10 cellular contexts compared by ENCODE assay signal in genomic region chr14:73537244-73538045, GRCh38. TPM values are rescaled to one million over a fixed set of nuclear protein-coding genes. Genes with fewer than 3 reads are reported as not detected.
DNase-seq lines count a peak whose midpoint lies in the region; ATAC-seq, FAIRE-seq and TF ChIP-seq lines count a peak whose summit lies in the region.
"Not testable (repeated sequence)": the region's sequence is repeated elsewhere in the genome, so short reads cannot be mapped to it uniquely, and the experiment has no call there.
"Had no signal": no experiment of that assay in that cellular context is flagged by ENCODE, and none has a peak within 500 bp of the region (broad histone marks: within the 10 kb centered on the region; RNA-seq: fewer than 3 reads in every experiment).

No MANE protein-coding gene starts in this region.

- TF ChIP-seq CTCF in esophagus squamous epithelium (IDR thresholded peaks at IDR 0.05); pancreas (IDR thresholded peaks at IDR 0.05); suprapubic skin (IDR thresholded peaks at IDR 0.05): not testable (repeated sequence)

- POLR2A ChIA-PET in activated naive CD8-positive, alpha-beta T cell treated with anti-CD3 and anti-CD28 coated beads, Interleukin-2, amount 10 ng/mL, durations not matched to agents 7 days and 5 days (lab: Charles Lee), result interaction anchor here (1.1 to 1.3 kb wide), 2 partner anchors 31 to 33 kb away, joined by 3 read pairs; no protein-coding TSS in a partner anchor

- TF ChIP-seq EP300 in suprapubic skin (IDR thresholded peaks at IDR 0.05), result not testable (repeated sequence)

- H3K4me3 Mint-ChIP-seq in activated naive CD8-positive, alpha-beta T cell treated with anti-CD3 and anti-CD28 coated beads, Interleukin-2, amount 10 ng/mL, durations not matched to agents 7 days and 5 days, result peak overlapping the region; percentile 73

- not testable (repeated sequence) for FAIRE-seq in pancreas (lab: Jason Lieb, UNC)

- not testable (repeated sequence) for H3K9me3 Mint-ChIP-seq in activated naive CD8-positive, alpha-beta T cell treated with anti-CD3 and anti-CD28 coated beads, Interleukin-2, amount 10 ng/mL, durations not matched to agents 7 days and 5 days

- H3K9me3 ChIP-seq in esophagus squamous epithelium, pancreas, suprapubic skin: not testable (repeated sequence)

- WGBS in esophagus squamous epithelium, 2 donors, result no CpG with 5 or more reads among the region's 84 CpGs
- WGBS in pancreas, 2 donors, result 1 to 2% methylated on average over 18 to 84 of the region's 84 CpGs
- WGBS in suprapubic skin, result no CpG with 5 or more reads among the region's 84 CpGs

- H3K27me3 Mint-ChIP-seq in activated naive CD8-positive, alpha-beta T cell treated with anti-CD3 and anti-CD28 coated beads, Interleukin-2, amount 10 ng/mL, durations not matched to agents 7 days and 5 days, result peaks cover 14% of the 10 kb centered on the region

- H3K36me3 ChIP-seq in esophagus squamous epithelium, pancreas, suprapubic skin: not testable (repeated sequence)

- H3K4me1 ChIP-seq in esophagus squamous epithelium, pancreas, suprapubic skin: not testable (repeated sequence)

- H3K27ac ChIP-seq in esophagus squamous epithelium (peak overlapping the region in 3 of 4 donors; percentile 79 to 88 (median 88)), pancreas (peak overlapping the region in 2 of 4 donors; percentile 73 to 86), suprapubic skin (peak overlapping the region; percentile 77)

- TF ChIP-seq POLR2A in esophagus squamous epithelium (IDR thresholded peaks at IDR 0.05), result peak in 1 of 4 donors; percentile 8
- TF ChIP-seq POLR2A in suprapubic skin (IDR thresholded peaks at IDR 0.05), result not testable (repeated sequence)

- ATAC-seq in activated naive CD8-positive, alpha-beta T cell treated with anti-CD3 and anti-CD28 coated beads, Interleukin-2, amount 10 ng/mL, durations not matched to agents 7 days and 5 days (ENCODE audit: low read depth), result peak; percentile 62
- ATAC-seq in left colon, result peak; percentile 89
- peak in 3 of 4 donors; percentile 71 to 77 (median 74) for ATAC-seq in pancreas

- H3K4me3 ChIP-seq in esophagus squamous epithelium, result peak overlapping the region in 3 of 4 donors; percentile 31 to 65 (median 51)
- H3K4me3 ChIP-seq in pancreas, result peak overlapping the region in 3 of 4 donors; percentile 12 to 44 (median 26)
- peak overlapping the region; percentile 53 for H3K4me3 ChIP-seq in suprapubic skin

- intact Hi-C loops in esophagus squamous epithelium (cut with DNase I); left colon (cut with DNase I, micrococcal nuclease); pancreas (cut with DNase I): not testable (repeated sequence)

- H3K27ac Mint-ChIP-seq in activated naive CD8-positive, alpha-beta T cell treated with anti-CD3 and anti-CD28 coated beads, Interleukin-2, amount 10 ng/mL, durations not matched to agents 7 days and 5 days, result not testable (repeated sequence)

- peaks cover 10% of the 10 kb centered on the region for H3K4me1 Mint-ChIP-seq in activated naive CD8-positive, alpha-beta T cell treated with anti-CD3 and anti-CD28 coated beads, Interleukin-2, amount 10 ng/mL, durations not matched to agents 7 days and 5 days

- not testable (repeated sequence) for H3K27me3 ChIP-seq in esophagus squamous epithelium, pancreas, suprapubic skin

- peak; percentile 40 for DNase-seq in DMS153 treated with DMSO at 0.1 percent for 48 hours (lab: John Stamatoyannopoulos, UW; ENCODE audit: unreplicated experiment)
- peak; percentile 58 for DNase-seq in NCI-H1105 treated with DMSO at 0.1 percent for 48 hours (lab: John Stamatoyannopoulos, UW)
- peak; percentile 16 for DNase-seq in T1000 (lab: John Stamatoyannopoulos, UW)
- peak; percentile 63 for DNase-seq in activated naive CD8-positive, alpha-beta T cell treated with anti-CD3 and anti-CD28 coated beads, Interleukin-2, amount 10 ng/mL, durations not matched to agents 7 days and 5 days
- not testable (repeated sequence) for DNase-seq in esophagus squamous epithelium (lab: John Stamatoyannopoulos, UW); suprapubic skin (ENCODE audit: low spot score in 2 of 2)
- peak; percentile 86 to 93 for DNase-seq in left colon
- peak in 4 of 6 donors; percentile 24 to 58 (median 48) for DNase-seq in pancreas

- H3K36me3 Mint-ChIP-seq in activated naive CD8-positive, alpha-beta T cell treated with anti-CD3 and anti-CD28 coated beads, Interleukin-2, amount 10 ng/mL, durations not matched to agents 7 days and 5 days, result not testable (repeated sequence)

RNA-seq across cellular contexts. Expression of gene ACOT1, which starts 0.5 kb away (rescaled TPM):
- total RNA-seq in activated naive CD8-positive, alpha-beta T cell treated with anti-CD3 and anti-CD28 coated beads, Interleukin-2, amount 10 ng/mL, durations not matched to agents 7 days and 5 days, result 1 to 10 TPM; 1.3 to 2.0 TPM
- total RNA-seq in esophagus squamous epithelium, result 1 to 10 TPM; 2.3 to 6.1 (median 4.9) TPM
- 10 to 100 TPM in 1 of 2 donors, 1 to 10 TPM in 1; 7.2 to 13.2 TPM for total RNA-seq in left colon
- total RNA-seq in pancreas, result 1 to 10 TPM in 5 of 6 donors, under 1 TPM in 1; 0.69 to 2.8 (median 1.5) TPM
- polyA plus RNA-seq in pancreas, result 1 to 10 TPM; 1.0 to 1.5 TPM
- total RNA-seq in suprapubic skin, result 10 to 100 TPM in 2 of 4 donors, 1 to 10 TPM in 2; 2.8 to 33.3 (median 11.2) TPM

RNA-seq across cellular contexts. Expression of gene HEATR4, which starts 21.3 kb away (rescaled TPM):
- not detected for total RNA-seq in activated naive CD8-positive, alpha-beta T cell treated with anti-CD3 and anti-CD28 coated beads, Interleukin-2, amount 10 ng/mL, durations not matched to agents 7 days and 5 days
- total RNA-seq in esophagus squamous epithelium, result under 1 TPM in 2 of 4 donors, not detected in 2; 0.26 to 0.38 TPM
- 1 to 10 TPM in 1 of 2 donors, under 1 TPM in 1; 0.59 to 2.2 TPM for total RNA-seq in left colon
- under 1 TPM in 5 of 6 donors, not detected in 1; 0.09 to 0.22 (median 0.14) TPM for total RNA-seq in pancreas
- under 1 TPM; 0.05 to 0.65 TPM for polyA plus RNA-seq in pancreas
- 1 to 10 TPM in 1 of 4 donors, under 1 TPM in 2, not detected in 1; 0.34 to 1.7 (median 0.80) TPM for total RNA-seq in suprapubic skin
- total RNA-seq: activated CD8-positive, alpha-beta memory T cell treated with anti-CD3 and anti-CD28 coated beads for 36 hours; dermis microvascular lymphatic vessel endothelial cell had no signal

RNA-seq across cellular contexts. Expression of gene ACOT2, which starts 31.6 kb away (rescaled TPM):
- total RNA-seq in activated naive CD8-positive, alpha-beta T cell treated with anti-CD3 and anti-CD28 coated beads, Interleukin-2, amount 10 ng/mL, durations not matched to agents 7 days and 5 days, result 10 to 100 TPM; 13.4 to 14.5 TPM
- total RNA-seq in esophagus squamous epithelium (10 to 100 TPM in 3 of 4 donors, 1 to 10 TPM in 1; 4.0 to 23.3 (median 13.8) TPM), left colon (10 to 100 TPM; 41.2 to 54.2 TPM), pancreas (10 to 100 TPM in 3 of 6 donors, 1 to 10 TPM in 3; 4.4 to 11.6 (median 9.3) TPM), suprapubic skin (10 to 100 TPM; 16.6 to 35.6 (median 23.1) TPM)
- 10 to 100 TPM in 1 of 2 donors, 1 to 10 TPM in 1; 9.3 to 12.8 TPM for polyA plus RNA-seq in pancreas

RNA-seq across cellular contexts. Expression of gene RIOX1, which starts 46.7 kb away (rescaled TPM):
- total RNA-seq in activated naive CD8-positive, alpha-beta T cell treated with anti-CD3 and anti-CD28 coated beads, Interleukin-2, amount 10 ng/mL, durations not matched to agents 7 days and 5 days, result 10 to 100 TPM; 22.2 to 23.9 TPM
- total RNA-seq in esophagus squamous epithelium (10 to 100 TPM; 13.4 to 20.2 (median 15.0) TPM), left colon (10 to 100 TPM; 10.2 to 10.3 TPM), pancreas (1 to 10 TPM; 4.3 to 8.0 (median 6.6) TPM), suprapubic skin (10 to 100 TPM; 12.2 to 16.5 (median 14.0) TPM)
- 1 to 10 TPM; 4.1 to 4.3 TPM for polyA plus RNA-seq in pancreas

RNA-seq across cellular contexts. Expression of gene ACOT4, which starts 54.2 kb away (rescaled TPM):
- 1 to 10 TPM; 1.9 TPM for total RNA-seq in activated naive CD8-positive, alpha-beta T cell treated with anti-CD3 and anti-CD28 coated beads, Interleukin-2, amount 10 ng/mL, durations not matched to agents 7 days and 5 days
- 1 to 10 TPM in 3 of 4 donors, under 1 TPM in 1; 0.48 to 2.0 (median 1.5) TPM for total RNA-seq in esophagus squamous epithelium
- total RNA-seq in left colon, result 1 to 10 TPM; 2.3 to 3.4 TPM
- total RNA-seq in pancreas, result 1 to 10 TPM in 4 of 6 donors, under 1 TPM in 1, not detected in 1; 0.59 to 1.9 (median 1.2) TPM
- under 1 TPM; 0.68 to 0.75 TPM for polyA plus RNA-seq in pancreas
- 1 to 10 TPM in 3 of 4 donors, under 1 TPM in 1; 0.72 to 2.4 (median 1.7) TPM for total RNA-seq in suprapubic skin
